33 cellular contexts compared by ENCODE assay signal in the genomic region with DNA sequence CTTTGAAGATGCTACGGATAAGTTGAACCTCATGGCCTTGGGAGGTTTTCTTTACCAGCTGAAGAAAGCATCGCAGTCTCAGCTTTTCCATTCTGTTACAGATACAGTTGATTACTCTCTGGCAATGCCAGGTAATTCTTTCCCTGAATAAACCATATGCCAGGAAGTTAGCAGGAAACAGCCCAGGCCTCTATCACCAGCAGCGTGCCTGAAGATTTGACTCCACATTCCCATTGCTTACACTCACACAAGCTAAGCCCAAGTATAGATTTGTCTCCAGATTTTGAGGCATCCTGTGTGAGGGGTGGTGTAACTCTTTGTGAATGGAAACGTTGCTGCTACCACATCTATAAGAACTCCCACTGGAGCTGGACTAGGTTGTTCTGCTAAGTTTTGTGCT.
"Had no signal": no experiment of that assay in that cellular context is flagged by ENCODE, and none has a peak within 500 bp of the region (broad histone marks: within the 10 kb centered on the region; RNA-seq: fewer than 3 reads in every experiment).

No MANE protein-coding gene starts in this region.

- H3K27ac Mint-ChIP-seq: activated CD4-positive, alpha-beta T cell treated with anti-CD3 and anti-CD28 coated beads for 36 hours; activated CD8-positive, alpha-beta memory T cell treated with anti-CD3 and anti-CD28 coated beads, Interleukin-2, amount 10 ng/mL, durations not matched to agents 7 days and 5 days; activated CD8-positive, alpha-beta T cell treated with anti-CD3 and anti-CD28 coated beads, Interleukin-2, amount 10 ng/mL, durations not matched to agents 7 days and 5 days; activated naive CD4-positive, alpha-beta T cell treated with anti-CD3 and anti-CD28 coated beads, Interleukin-2, amount 50 U/mL, for 24 hours; activated naive CD8-positive, alpha-beta T cell treated with anti-CD3 and anti-CD28 coated beads, Interleukin-2, amount 50 U/mL, for 24 hours; activated T-helper 2 cell treated with anti-CD3 and anti-CD28 coated beads, Interferon-gamma antibody, Interleukin-2, Interleukin-4, amounts not matched to agents 10 μg/mL and 5 μg/mL and 100 μg/mL, durations not matched to agents 14 hours and 24 hours and 36 hours; dendritic cell treated with granulocyte-macrophage colony-stimulating factor and Interleukin-4, amounts not matched to agents 40 ng/mL and 50 ng/mL, for 4 days; naive B cell; nephron progenitor cell; progenitor cell of endocrine pancreas; stimulated activated naive B cell treated with anti-CD40 and anti-IgM and Interleukin-4, amounts not matched to agents 10 μg/mL and 1 μg/mL and 100 μg/mL, for 72 hours had no signal

- H3K4me1 Mint-ChIP-seq: activated CD8-positive, alpha-beta memory T cell treated with anti-CD3 and anti-CD28 coated beads, Interleukin-2, amount 10 ng/mL, durations not matched to agents 7 days and 5 days; activated naive CD4-positive, alpha-beta T cell treated with anti-CD3 and anti-CD28 coated beads, Interleukin-2, amount 50 U/mL, for 24 hours; central memory CD8-positive, alpha-beta T cell; nephron progenitor cell had no signal

- H3K9me3 ChIP-seq: breast epithelium, heart right ventricle, left lung, lower lobe of right lung, ovary, stomach, thyroid gland, upper lobe of right lung had no signal

- H3K27me3 ChIP-seq: breast epithelium, foreskin keratinocyte, heart right ventricle, left lung, ovary, stomach, thyroid gland, upper lobe of right lung had no signal

- FAIRE-seq: islet of Langerhans had no signal

- H3K36me3 Mint-ChIP-seq: activated CD8-positive, alpha-beta memory T cell treated with anti-CD3 and anti-CD28 coated beads, Interleukin-2, amount 10 ng/mL, durations not matched to agents 7 days and 5 days; activated naive CD4-positive, alpha-beta T cell treated with anti-CD3 and anti-CD28 coated beads, Interleukin-2, amount 50 U/mL, for 24 hours; naive B cell; stimulated activated naive B cell treated with anti-CD40 and anti-IgM and Interleukin-4, amounts not matched to agents 10 μg/mL and 1 μg/mL and 100 μg/mL, for 72 hours had no signal

- H3K27ac ChIP-seq: breast epithelium, foreskin keratinocyte, heart right ventricle, left lung, lower lobe of right lung, ovary, stomach, thyroid gland, upper lobe of right lung had no signal

- H3K9me3 Mint-ChIP-seq: activated naive CD4-positive, alpha-beta T cell treated with anti-CD3 and anti-CD28 coated beads, Interleukin-2, amount 50 U/mL, for 24 hours; activated naive CD8-positive, alpha-beta T cell treated with anti-CD3 and anti-CD28 coated beads, Interleukin-2, amount 50 U/mL, for 24 hours; activated T-helper 2 cell treated with anti-CD3 and anti-CD28 coated beads, Interferon-gamma antibody, Interleukin-2, Interleukin-4, amounts not matched to agents 10 μg/mL and 5 μg/mL and 100 μg/mL, durations not matched to agents 14 hours and 24 hours and 36 hours; central memory CD8-positive, alpha-beta T cell; dendritic cell treated with granulocyte-macrophage colony-stimulating factor and Interleukin-4, amounts not matched to agents 40 ng/mL and 50 ng/mL, for 4 days; naive B cell; nephron progenitor cell; stimulated activated naive B cell treated with anti-CD40 and anti-IgM and Interleukin-4, amounts not matched to agents 10 μg/mL and 1 μg/mL and 100 μg/mL, for 72 hours had no signal

- DNase-seq: activated CD4-positive, alpha-beta T cell treated with anti-CD3 and anti-CD28 coated beads for 36 hours; activated CD4-positive, CD25-positive, alpha-beta regulatory T cell; activated CD8-positive, alpha-beta memory T cell treated with anti-CD3 and anti-CD28 coated beads, Interleukin-2, amount 10 ng/mL, durations not matched to agents 7 days and 5 days; activated CD8-positive, alpha-beta T cell treated with anti-CD3 and anti-CD28 coated beads, Interleukin-2, amount 10 ng/mL, durations not matched to agents 7 days and 5 days; activated naive CD8-positive, alpha-beta T cell treated with anti-CD3 and anti-CD28 coated beads, Interleukin-2, amount 50 U/mL, for 24 hours; activated T-cell treated with anti-CD3 and anti-CD28 coated beads, Interleukin-2, amount 50 U/mL, for 48 hours; amygdala; effector CD8-positive, alpha-beta T cell; erythroblast; foreskin keratinocyte; heart right ventricle; left lung; lower lobe of right lung; mesendoderm; naive B cell; nephron progenitor cell; ovary; retina; stimulated activated CD4-positive, alpha-beta T cell treated with anti-CD3 and anti-CD28 coated beads, Interleukin-15, amount 100 ng/mL, for 24 hours; stimulated activated CD4-positive, alpha-beta T cell treated with anti-CD3 and anti-CD28 coated beads, Interleukin-2, amount 100 ng/mL, for 24 hours; stimulated activated naive B cell treated with anti-CD40 and anti-IgM and Interleukin-4, amounts not matched to agents 10 μg/mL and 1 μg/mL and 100 μg/mL, for 72 hours; stomach; thyroid gland; upper lobe of right lung had no signal

- H3K4me3 Mint-ChIP-seq: activated CD4-positive, alpha-beta T cell treated with anti-CD3 and anti-CD28 coated beads for 36 hours; activated CD8-positive, alpha-beta memory T cell treated with anti-CD3 and anti-CD28 coated beads, Interleukin-2, amount 10 ng/mL, durations not matched to agents 7 days and 5 days; activated CD8-positive, alpha-beta T cell treated with anti-CD3 and anti-CD28 coated beads, Interleukin-2, amount 10 ng/mL, durations not matched to agents 7 days and 5 days; activated naive CD4-positive, alpha-beta T cell treated with anti-CD3 and anti-CD28 coated beads, Interleukin-2, amount 50 U/mL, for 24 hours; activated naive CD8-positive, alpha-beta T cell treated with anti-CD3 and anti-CD28 coated beads, Interleukin-2, amount 50 U/mL, for 24 hours; central memory CD8-positive, alpha-beta T cell; dendritic cell treated with granulocyte-macrophage colony-stimulating factor and Interleukin-4, amounts not matched to agents 40 ng/mL and 50 ng/mL, for 4 days; naive B cell; nephron progenitor cell; stimulated activated naive B cell treated with anti-CD40 and anti-IgM and Interleukin-4, amounts not matched to agents 10 μg/mL and 1 μg/mL and 100 μg/mL, for 72 hours had no signal

- H3K27me3 Mint-ChIP-seq: dendritic cell treated with granulocyte-macrophage colony-stimulating factor and Interleukin-4, amounts not matched to agents 40 ng/mL and 50 ng/mL, for 4 days; progenitor cell of endocrine pancreas had no signal

- H3K4me2 ChIP-seq: smooth muscle cell had no signal

- ATAC-seq: activated CD4-positive, alpha-beta T cell treated with anti-CD3 and anti-CD28 coated beads for 36 hours; activated CD8-positive, alpha-beta memory T cell treated with anti-CD3 and anti-CD28 coated beads, Interleukin-2, amount 10 ng/mL, durations not matched to agents 7 days and 5 days; activated CD8-positive, alpha-beta T cell treated with anti-CD3 and anti-CD28 coated beads, Interleukin-2, amount 10 ng/mL, durations not matched to agents 7 days and 5 days; activated naive CD8-positive, alpha-beta T cell treated with anti-CD3 and anti-CD28 coated beads, Interleukin-2, amount 50 U/mL, for 24 hours; foreskin keratinocyte; heart right ventricle; left lung; lower lobe of right lung; sciatic nerve; stimulated activated naive B cell treated with anti-CD40 and anti-IgM and Interleukin-4, amounts not matched to agents 10 μg/mL and 1 μg/mL and 100 μg/mL, for 72 hours; upper lobe of right lung had no signal

- H3K4me1 ChIP-seq: breast epithelium, left lung, lower lobe of right lung, thyroid gland, upper lobe of right lung had no signal

- H3K4me3 ChIP-seq: breast epithelium, heart right ventricle, left lung, lower lobe of right lung, ovary, smooth muscle cell, stomach, thyroid gland, upper lobe of right lung had no signal

- H3K36me3 ChIP-seq: breast epithelium, ovary, thyroid gland had no signal
